In genomic region chr15:68445351-68445750, GRCh38 we compare ENCODE assay signal across 23 cellular contexts. TPM values are rescaled to one million over a fixed set of nuclear protein-coding genes. Genes with fewer than 3 reads are reported as not detected.
DNase-seq lines count a peak whose midpoint lies in the region; FAIRE-seq and TF ChIP-seq lines count a peak whose summit lies in the region.
"Had no signal": no experiment of that assay in that cellular context is flagged by ENCODE, and none has a peak within 500 bp of the region (broad histone marks: within the 10 kb centered on the region; RNA-seq: fewer than 3 reads in every experiment).

No MANE protein-coding gene starts in this region.

- no peak for FAIRE-seq in kidney (lab: Jason Lieb, UNC)
- FAIRE-seq: D721Med, GM12891 had no signal

- intact Hi-C loops in kidney (cut with DNase I) (no loop called here), stomach (cut with DNase I; ENCODE audit: low total_unique reads) (no loop called here)

- H3K9ac ChIP-seq in adipocyte (ENCODE audit: low read length) (no peak overlapping the region), kidney (ENCODE audit: low read length in 2 of 2) (no peak overlapping the region)

- no peak for TF ChIP-seq CTCF in kidney (IDR thresholded peaks at IDR 0.05; ENCODE audit: borderline replicate concordance, extremely low read depth, insufficient read depth)
- TF ChIP-seq CTCF in stomach (IDR thresholded peaks at IDR 0.05), result no peak

- H3K27ac ChIP-seq in kidney (ENCODE audit: low read depth in 2 of 2, low read length in 2 of 2), result no peak overlapping the region
- no peak overlapping the region for H3K27ac ChIP-seq in stomach
- H3K27ac ChIP-seq: RWPE1 had no signal

- H3K27me3 ChIP-seq in adipocyte (replicated peaks; ENCODE audit: control insufficient read depth, insufficient read depth, low read length), result peaks cover 10% of the 10 kb centered on the region
- peaks cover 0 to 11% (median 6%) of the 10 kb centered on the region in 3 donors for H3K27me3 ChIP-seq in stomach
- H3K27me3 ChIP-seq: BE2C, MG63 had no signal

- 71 to 82% (median 75%) methylated on average over 2 of the region's 2 CpGs for WGBS in stomach, 5 donors

- TF ChIP-seq POLR2A in stomach (IDR thresholded peaks at IDR 0.05), result no peak

- TF ChIP-seq EP300 in stomach (IDR thresholded peaks at IDR 0.05), result no peak

- H3K4me3 ChIP-seq in adipocyte (ENCODE audit: low read length) (no peak overlapping the region), kidney (ENCODE audit: low read length in 2 of 2) (no peak overlapping the region), stomach (no peak overlapping the region)
- H3K4me3 ChIP-seq: HAP-1, MG63 had no signal

- peaks cover 12% of the 10 kb centered on the region for H3K4me1 ChIP-seq in adipocyte (ENCODE audit: control insufficient read depth, insufficient read depth, low read length)
- H3K4me1 ChIP-seq in kidney (ENCODE audit: control insufficient read depth in 1 of 2, insufficient read depth in 1 of 2, low read depth in 1 of 2, low read length in 2 of 2), result no peaks in the 10 kb centered on the region
- H3K4me1 ChIP-seq in stomach, result no peaks in the 10 kb centered on the region
- H3K4me1 ChIP-seq: HAP-1 had no signal

- no peaks in the 10 kb centered on the region for H3K9me3 ChIP-seq in adipocyte (ENCODE audit: control insufficient read depth, low read length)
- no peaks in the 10 kb centered on the region for H3K9me3 ChIP-seq in kidney (ENCODE audit: control insufficient read depth in 1 of 2, low read length in 2 of 2)
- no peaks in the 10 kb centered on the region for H3K9me3 ChIP-seq in stomach
- H3K9me3 ChIP-seq: BE2C, HAP-1 had no signal

- H3K36me3 ChIP-seq in adipocyte (ENCODE audit: control insufficient read depth, insufficient read depth, low read length, severe bottlenecking) (no peaks in the 10 kb centered on the region), kidney (ENCODE audit: control insufficient read depth in 1 of 2, insufficient read depth in 2 of 2, low read length in 2 of 2) (no peaks in the 10 kb centered on the region), stomach (no peaks in the 10 kb centered on the region)
- H3K36me3 ChIP-seq: BE2C, HAP-1, MG63 had no signal

- peak; percentile 1 for DNase-seq in D341Med (ENCODE audit: low spot score)
- peak; percentile 61 for DNase-seq in EL
- DNase-seq in adipocyte (ENCODE audit: low read depth), result peak; percentile 50
- DNase-seq in islet precursor cell, result peak; percentile 38
- DNase-seq in kidney, result no peak
- no peak for DNase-seq in stomach
- no peak for DNase-seq in A172 (ENCODE audit: low spot score)
- DNase-seq: BE2C, DMS53, GF-D8, GOT3, HFFc6, KBM-7, MG63, NCI-H2029, NCI-H446 treated with DMSO at 0.1 percent for 48 hours, NCI-H526, SHP77 had no signal

RNA-seq across cellular contexts. Expression of gene ITGA11, which starts 13.4 kb away (rescaled TPM):
- total RNA-seq in kidney, result 11.1 TPM
- 3.4 TPM for polyA plus RNA-seq in kidney (ENCODE audit: insufficient read depth, low read depth, low replicate concordance)
- total RNA-seq in stomach, result 10 to 100 TPM in 1 of 5 donors, 1 to 10 TPM in 3, under 1 TPM in 1; 0.58 to 12.1 (median 4.3) TPM
- polyA plus RNA-seq in stomach, result under 1 TPM; 0.08 to 1.00 (median 0.92) TPM
- total RNA-seq in A172 (2014; rRNA removed; shearing (Covaris generic)), result 0.72 and 1.9 TPM in 2 replicates
- total RNA-seq: SK-MEL-5 had no signal

Comparison
In these comparisons a context has a peak if more than half of its experiments do, and no peak if none do; other contexts are left out.
1. DNase-seq: peak in D341Med (single experiment), EL (single experiment), adipocyte (single experiment) and islet precursor cell (single experiment); none in kidney (single experiment), stomach (single experiment) and A172 (single experiment).